Comparison of ENCODE assay signal across 8 cellular contexts in genomic region chr1:74731399-74732052, GRCh38. TPM values are rescaled to one million over a fixed set of nuclear protein-coding genes. Genes with fewer than 3 reads are reported as not detected.
DNase-seq lines count a peak whose midpoint lies in the region; ATAC-seq and TF ChIP-seq lines count a peak whose summit lies in the region.

No MANE protein-coding gene starts in this region.

- no peaks in the 10 kb centered on the region for H4K20me1 ChIP-seq in neural progenitor cell (ENCODE audit: low read depth)

- H3K4me3 ChIP-seq in neural progenitor cell (no peak overlapping the region), A673 (ENCODE audit: low read depth, low read length, poor library complexity, severe bottlenecking) (no peak overlapping the region)

- H3K9me3 ChIP-seq in neural progenitor cell (ENCODE audit: low read depth), result no peaks in the 10 kb centered on the region
- H3K9me3 ChIP-seq in A673 (ENCODE audit: low read depth, low read length, poor library complexity, severe bottlenecking), result peaks cover 10% of the 10 kb centered on the region

- ATAC-seq in activated CD8-positive, alpha-beta memory T cell treated with anti-CD3 and anti-CD28 coated beads, Interleukin-2, amount 10 ng/mL, durations not matched to agents 7 days and 5 days, result no peak
- ATAC-seq in HG03378 (IDR thresholded peaks at IDR 0.05; ENCODE audit: unreplicated experiment), result peak; percentile 43

- H3K27me3 Mint-ChIP-seq in activated CD8-positive, alpha-beta memory T cell treated with anti-CD3 and anti-CD28 coated beads, Interleukin-2, amount 10 ng/mL, durations not matched to agents 7 days and 5 days, result no peaks in the 10 kb centered on the region
- peaks cover 4% of the 10 kb centered on the region for H3K27me3 Mint-ChIP-seq in brain
- peaks cover 3% of the 10 kb centered on the region for H3K27me3 Mint-ChIP-seq in neural progenitor cell (ENCODE audit: insufficient read depth, low read depth)

- H3K4me2 ChIP-seq in neural progenitor cell, result no peak overlapping the region

- H3F3A ChIP-seq in neural progenitor cell (ENCODE audit: low read depth), result no peaks in the 10 kb centered on the region

- no peak overlapping the region for H2AFZ ChIP-seq in neural progenitor cell (replicated peaks)

- no peak overlapping the region for H3K9ac ChIP-seq in neural progenitor cell

- no peak for DNase-seq in activated CD8-positive, alpha-beta memory T cell treated with anti-CD3 and anti-CD28 coated beads, Interleukin-2, amount 10 ng/mL, durations not matched to agents 7 days and 5 days
- no peak for DNase-seq in activated CD8-positive, alpha-beta memory T cell treated with anti-CD3 and anti-CD28 coated beads, Interleukin-2, amount 50 U/mL, for 48 hours
- DNase-seq in neural progenitor cell (ENCODE audit: low spot score) (no peak), NCI-H446 (lab: John Stamatoyannopoulos, UW) (no peak), hippocampal formation (lab: John Stamatoyannopoulos, UW) (no peak), A673 (ENCODE audit: low spot score) (no peak)

- intact Hi-C loops in A673 (cut with micrococcal nuclease; ENCODE audit: unreplicated experiment), result no loop called here

- H3K79me2 ChIP-seq in neural progenitor cell (ENCODE audit: low read depth), result no peaks in the 10 kb centered on the region

- peak overlapping the region; percentile 44 for H3K4me3 Mint-ChIP-seq in activated CD8-positive, alpha-beta memory T cell treated with anti-CD3 and anti-CD28 coated beads, Interleukin-2, amount 10 ng/mL, durations not matched to agents 7 days and 5 days
- H3K4me3 Mint-ChIP-seq in brain, result peak overlapping the region in 4 of 5 experiments; percentile 15 to 82 (median 54)
- peak overlapping the region; percentile 33 for H3K4me3 Mint-ChIP-seq in neural progenitor cell

- H3K27ac ChIP-seq in neural progenitor cell (no peak overlapping the region), A673 (ENCODE audit: low read depth, low read length, poor library complexity, severe bottlenecking) (no peak overlapping the region)

- H3K4me1 ChIP-seq in neural progenitor cell (no peaks in the 10 kb centered on the region), A673 (ENCODE audit: insufficient read depth, low read length, poor library complexity, severe bottlenecking) (peaks cover 6% of the 10 kb centered on the region)

- CTCF ChIA-PET in activated CD8-positive, alpha-beta memory T cell treated with anti-CD3 and anti-CD28 coated beads, Interleukin-2, amount 10 ng/mL, durations not matched to agents 7 days and 5 days (lab: Charles Lee), result no interaction called here
- CTCF ChIA-PET in A673 (lab: Charles Lee), result no interaction called here

- no peaks in the 10 kb centered on the region for H3K36me3 ChIP-seq in neural progenitor cell
- H3K36me3 ChIP-seq in A673 (ENCODE audit: insufficient read depth, low read length, poor library complexity, severe bottlenecking), result peaks cover 12% of the 10 kb centered on the region

- no peaks in the 10 kb centered on the region for H3K9me3 Mint-ChIP-seq in activated CD8-positive, alpha-beta memory T cell treated with anti-CD3 and anti-CD28 coated beads, Interleukin-2, amount 10 ng/mL, durations not matched to agents 7 days and 5 days (ENCODE audit: low read depth)
- H3K9me3 Mint-ChIP-seq in brain (peaks cover 7 to 19% (median 10%) of the 10 kb centered on the region in 5 experiments), neural progenitor cell (peaks cover 14% of the 10 kb centered on the region)

- no peak for TF ChIP-seq CTCF in brain (conservative IDR thresholded peaks at IDR 0.05)
- no peak for TF ChIP-seq CTCF in neural progenitor cell (IDR thresholded peaks at IDR 0.05)
- TF ChIP-seq CTCF in A673 (conservative IDR thresholded peaks at IDR 0.05; ENCODE audit: low read depth, low read length), result no peak

- POLR2A ChIA-PET in A673 (lab: Charles Lee; ENCODE audit: low non-redundant PET), result no interaction called here

- peaks cover 15% of the 10 kb centered on the region for H3K36me3 Mint-ChIP-seq in activated CD8-positive, alpha-beta memory T cell treated with anti-CD3 and anti-CD28 coated beads, Interleukin-2, amount 10 ng/mL, durations not matched to agents 7 days and 5 days
- H3K36me3 Mint-ChIP-seq in brain, result peaks cover 13% of the 10 kb centered on the region
- peaks cover 14% of the 10 kb centered on the region for H3K36me3 Mint-ChIP-seq in neural progenitor cell

- BruUV-seq in A673 (replicated peaks; lab: Mats Ljungman, UMichigan), result no TSS peak

- H3K4me1 Mint-ChIP-seq in activated CD8-positive, alpha-beta memory T cell treated with anti-CD3 and anti-CD28 coated beads, Interleukin-2, amount 10 ng/mL, durations not matched to agents 7 days and 5 days, result peaks cover 40% of the 10 kb centered on the region
- H3K4me1 Mint-ChIP-seq in brain (peaks cover 9% of the 10 kb centered on the region), neural progenitor cell (peaks cover 7% of the 10 kb centered on the region)

- H3K27me3 ChIP-seq in neural progenitor cell, result no peaks in the 10 kb centered on the region
- no peaks in the 10 kb centered on the region for H3K27me3 ChIP-seq in A673 (replicated peaks; ENCODE audit: insufficient read depth, low read depth, low read length, poor library complexity)

- H3K27ac Mint-ChIP-seq in activated CD8-positive, alpha-beta memory T cell treated with anti-CD3 and anti-CD28 coated beads, Interleukin-2, amount 10 ng/mL, durations not matched to agents 7 days and 5 days, result no peak overlapping the region
- H3K27ac Mint-ChIP-seq in brain, result peak overlapping the region in 2 of 5 experiments; percentile 14 to 51
- H3K27ac Mint-ChIP-seq in neural progenitor cell, result no peak overlapping the region

RNA-seq across cellular contexts. Expression of gene CRYZ, which starts 1.3 kb away (rescaled TPM):
- 10 to 100 TPM; 17.6 to 20.4 TPM for total RNA-seq in activated CD8-positive, alpha-beta memory T cell treated with anti-CD3 and anti-CD28 coated beads, Interleukin-2, amount 10 ng/mL, durations not matched to agents 7 days and 5 days
- polyA plus RNA-seq in brain (ENCODE audit: insufficient read depth, low read depth, low replicate concordance), result 11.4 TPM
- not detected in 2 replicates for total RNA-seq in neural progenitor cell (ENCODE audit: low replicate concordance)
- total RNA-seq in A673 (2021), result 45.6 and 46.3 TPM in 2 replicates

RNA-seq across cellular contexts. Expression of gene TYW3, which starts 1.4 kb away (rescaled TPM):
- total RNA-seq in activated CD8-positive, alpha-beta memory T cell treated with anti-CD3 and anti-CD28 coated beads, Interleukin-2, amount 10 ng/mL, durations not matched to agents 7 days and 5 days, result 10 to 100 TPM; 15.0 to 23.2 TPM
- 5.3 TPM for polyA plus RNA-seq in brain (ENCODE audit: insufficient read depth, low read depth, low replicate concordance)
- total RNA-seq in neural progenitor cell (ENCODE audit: low replicate concordance) (0.13 TPM in 1 of 2 replicates, not detected in the other), A673 (2021) (29.7 and 33.9 TPM in 2 replicates)

RNA-seq across cellular contexts. Expression of gene ERICH3, which starts 57.9 kb away (rescaled TPM):
- total RNA-seq in activated CD8-positive, alpha-beta memory T cell treated with anti-CD3 and anti-CD28 coated beads, Interleukin-2, amount 10 ng/mL, durations not matched to agents 7 days and 5 days, result under 1 TPM; 0.05 to 0.23 TPM
- polyA plus RNA-seq in brain (ENCODE audit: insufficient read depth, low read depth, low replicate concordance), result 2.3 TPM
- total RNA-seq in neural progenitor cell (ENCODE audit: low replicate concordance) (0.03 TPM in 1 of 2 replicates, not detected in the other), A673 (2021) (not detected in 2 replicates)

Comparison
In these comparisons a context has a peak if more than half of its experiments do, and no peak if none do; other contexts are left out.
1. RNA of gene CRYZ, which starts 1.3 kb away (total RNA-seq): 45.6 to 46.3 TPM in A673 and 17.6 to 20.4 TPM in activated CD8-positive, alpha-beta memory T cell treated with anti-CD3 and anti-CD28 coated beads, Interleukin-2, amount 10 ng/mL, durations not matched to agents 7 days and 5 days; not detected in neural progenitor cell; every median in the first group is over 10 times any median in the second.
2. RNA of gene TYW3, which starts 1.4 kb away (total RNA-seq): 29.7 to 33.9 TPM in A673 and 15.0 to 23.2 TPM in activated CD8-positive, alpha-beta memory T cell treated with anti-CD3 and anti-CD28 coated beads, Interleukin-2, amount 10 ng/mL, durations not matched to agents 7 days and 5 days; 0.13 TPM in neural progenitor cell; every median in the first group is over 10 times any median in the second.
3. Peak in every context shown above with its lines, with median percentiles within 50 percentile points of each other: H3K4me3 Mint-ChIP-seq.